Comparison of ENCODE assay signal across 1 cellular context in genomic region chr5:23412515-23412914, GRCh38.
TF ChIP-seq lines count a peak whose summit lies in the region.

No MANE protein-coding gene starts in this region.

TF ChIP-seq in GM23338, 12 proteins besides CTCF, POLR2A, EP300 and RAD21 (continued from another document):
- TF ChIP-seq, protein P1, sequence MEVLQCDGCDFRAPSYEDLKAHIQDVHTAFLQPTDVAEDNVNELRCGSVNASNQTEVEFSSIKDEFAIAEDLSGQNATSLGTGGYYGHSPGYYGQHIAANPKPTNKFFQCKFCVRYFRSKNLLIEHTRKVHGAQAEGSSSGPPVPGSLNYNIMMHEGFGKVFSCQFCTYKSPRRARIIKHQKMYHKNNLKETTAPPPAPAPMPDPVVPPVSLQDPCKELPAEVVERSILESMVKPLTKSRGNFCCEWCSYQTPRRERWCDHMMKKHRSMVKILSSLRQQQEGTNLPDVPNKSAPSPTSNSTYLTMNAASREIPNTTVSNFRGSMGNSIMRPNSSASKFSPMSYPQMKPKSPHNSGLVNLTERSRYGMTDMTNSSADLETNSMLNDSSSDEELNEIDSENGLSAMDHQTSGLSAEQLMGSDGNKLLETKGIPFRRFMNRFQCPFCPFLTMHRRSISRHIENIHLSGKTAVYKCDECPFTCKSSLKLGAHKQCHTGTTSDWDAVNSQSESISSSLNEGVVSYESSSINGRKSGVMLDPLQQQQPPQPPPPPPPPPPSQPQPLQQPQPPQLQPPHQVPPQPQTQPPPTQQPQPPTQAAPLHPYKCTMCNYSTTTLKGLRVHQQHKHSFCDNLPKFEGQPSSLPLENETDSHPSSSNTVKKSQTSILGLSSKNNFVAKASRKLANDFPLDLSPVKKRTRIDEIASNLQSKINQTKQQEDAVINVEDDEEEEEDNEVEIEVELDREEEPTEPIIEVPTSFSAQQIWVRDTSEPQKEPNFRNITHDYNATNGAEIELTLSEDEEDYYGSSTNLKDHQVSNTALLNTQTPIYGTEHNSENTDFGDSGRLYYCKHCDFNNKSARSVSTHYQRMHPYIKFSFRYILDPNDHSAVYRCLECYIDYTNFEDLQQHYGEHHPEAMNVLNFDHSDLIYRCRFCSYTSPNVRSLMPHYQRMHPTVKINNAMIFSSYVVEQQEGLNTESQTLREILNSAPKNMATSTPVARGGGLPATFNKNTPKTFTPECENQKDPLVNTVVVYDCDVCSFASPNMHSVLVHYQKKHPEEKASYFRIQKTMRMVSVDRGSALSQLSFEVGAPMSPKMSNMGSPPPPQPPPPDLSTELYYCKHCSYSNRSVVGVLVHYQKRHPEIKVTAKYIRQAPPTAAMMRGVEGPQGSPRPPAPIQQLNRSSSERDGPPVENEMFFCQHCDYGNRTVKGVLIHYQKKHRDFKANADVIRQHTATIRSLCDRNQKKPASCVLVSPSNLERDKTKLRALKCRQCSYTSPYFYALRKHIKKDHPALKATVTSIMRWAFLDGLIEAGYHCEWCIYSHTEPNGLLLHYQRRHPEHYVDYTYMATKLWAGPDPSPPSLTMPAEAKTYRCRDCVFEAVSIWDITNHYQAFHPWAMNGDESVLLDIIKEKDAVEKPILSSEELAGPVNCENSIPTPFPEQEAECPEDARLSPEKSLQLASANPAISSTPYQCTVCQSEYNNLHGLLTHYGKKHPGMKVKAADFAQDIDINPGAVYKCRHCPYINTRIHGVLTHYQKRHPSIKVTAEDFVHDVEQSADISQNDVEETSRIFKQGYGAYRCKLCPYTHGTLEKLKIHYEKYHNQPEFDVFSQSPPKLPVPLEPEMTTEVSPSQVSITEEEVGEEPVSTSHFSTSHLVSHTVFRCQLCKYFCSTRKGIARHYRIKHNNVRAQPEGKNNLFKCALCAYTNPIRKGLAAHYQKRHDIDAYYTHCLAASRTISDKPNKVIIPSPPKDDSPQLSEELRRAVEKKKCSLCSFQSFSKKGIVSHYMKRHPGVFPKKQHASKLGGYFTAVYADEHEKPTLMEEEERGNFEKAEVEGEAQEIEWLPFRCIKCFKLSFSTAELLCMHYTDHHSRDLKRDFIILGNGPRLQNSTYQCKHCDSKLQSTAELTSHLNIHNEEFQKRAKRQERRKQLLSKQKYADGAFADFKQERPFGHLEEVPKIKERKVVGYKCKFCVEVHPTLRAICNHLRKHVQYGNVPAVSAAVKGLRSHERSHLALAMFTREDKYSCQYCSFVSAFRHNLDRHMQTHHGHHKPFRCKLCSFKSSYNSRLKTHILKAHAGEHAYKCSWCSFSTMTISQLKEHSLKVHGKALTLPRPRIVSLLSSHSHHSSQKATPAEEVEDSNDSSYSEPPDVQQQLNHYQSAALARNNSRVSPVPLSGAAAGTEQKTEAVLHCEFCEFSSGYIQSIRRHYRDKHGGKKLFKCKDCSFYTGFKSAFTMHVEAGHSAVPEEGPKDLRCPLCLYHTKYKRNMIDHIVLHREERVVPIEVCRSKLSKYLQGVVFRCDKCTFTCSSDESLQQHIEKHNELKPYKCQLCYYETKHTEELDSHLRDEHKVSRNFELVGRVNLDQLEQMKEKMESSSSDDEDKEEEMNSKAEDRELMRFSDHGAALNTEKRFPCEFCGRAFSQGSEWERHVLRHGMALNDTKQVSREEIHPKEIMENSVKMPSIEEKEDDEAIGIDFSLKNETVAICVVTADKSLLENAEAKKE (CRISPR knock-in tag; IDR thresholded peaks at IDR 0.05) = no peak
- TF ChIP-seq, protein P2, sequence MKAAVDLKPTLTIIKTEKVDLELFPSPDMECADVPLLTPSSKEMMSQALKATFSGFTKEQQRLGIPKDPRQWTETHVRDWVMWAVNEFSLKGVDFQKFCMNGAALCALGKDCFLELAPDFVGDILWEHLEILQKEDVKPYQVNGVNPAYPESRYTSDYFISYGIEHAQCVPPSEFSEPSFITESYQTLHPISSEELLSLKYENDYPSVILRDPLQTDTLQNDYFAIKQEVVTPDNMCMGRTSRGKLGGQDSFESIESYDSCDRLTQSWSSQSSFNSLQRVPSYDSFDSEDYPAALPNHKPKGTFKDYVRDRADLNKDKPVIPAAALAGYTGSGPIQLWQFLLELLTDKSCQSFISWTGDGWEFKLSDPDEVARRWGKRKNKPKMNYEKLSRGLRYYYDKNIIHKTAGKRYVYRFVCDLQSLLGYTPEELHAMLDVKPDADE (IDR thresholded peaks at IDR 0.05) = no peak
- no peak for TF ChIP-seq EZH2 (IDR thresholded peaks at IDR 0.05; ENCODE audit: low read depth, unreplicated experiment)
